Comparison of ENCODE assay signal across 12 cellular contexts in genomic region chr11:85132839-85133238, GRCh38.
DNase-seq lines count a peak whose midpoint lies in the region; TF ChIP-seq lines count a peak whose summit lies in the region.
"Had no signal": no experiment of that assay in that cellular context is flagged by ENCODE, and none has a peak within 500 bp of the region (broad histone marks: within the 10 kb centered on the region; RNA-seq: fewer than 3 reads in every experiment).

No MANE protein-coding gene starts in this region.

- H3K27ac ChIP-seq in HUES6 (ENCODE audit: low read depth, low read length): 0 out of 2 replicates have a peak overlapping the region, but pooled peaks have one; percentile 23
- H3K27ac ChIP-seq: parathyroid adenoma had no signal

- DNase-seq in astrocyte of the spinal cord (ENCODE audit: low read depth, low spot score) (peak; percentile 15), islet precursor cell (peak; percentile 53), skeletal muscle cell (ENCODE audit: low read depth) (no peak), GM13976 (ENCODE audit: low spot score) (no peak), T-helper 1 cell (no peak), DMS79 treated with DMSO at 0.1 percent for 48 hours (lab: John Stamatoyannopoulos, UW) (no peak)
- DNase-seq in stimulated activated CD4-positive, alpha-beta T cell treated with anti-CD3 and anti-CD28 coated beads, Interleukin-2, amount 100 ng/mL, for 48 hours: no peak
- DNase-seq: activated CD4-positive, alpha-beta T cell treated with anti-CD3 and anti-CD28 coated beads for 4 hours; left ventricle myocardium superior; NCI-H1105 treated with DMSO at 0.1 percent for 48 hours had no signal

- H3K27me3 ChIP-seq in HUES6 (ENCODE audit: control insufficient read depth, insufficient read depth, low read length): no peaks in the 10 kb centered on the region

- no peak overlapping the region for H3K9ac ChIP-seq in HUES6 (ENCODE audit: low read length)
- H3K9ac ChIP-seq: parathyroid adenoma had no signal

- H3K4me1 ChIP-seq in HUES6 (ENCODE audit: control insufficient read depth, insufficient read depth, low read length): peaks cover 16% of the 10 kb centered on the region
- H3K4me1 ChIP-seq: parathyroid adenoma had no signal

- no peaks in the 10 kb centered on the region for H3K9me3 ChIP-seq in HUES6 (ENCODE audit: control insufficient read depth, insufficient read depth, low read depth, low read length)

- TF ChIP-seq CTCF in astrocyte of the spinal cord (IDR thresholded peaks at IDR 0.05; ENCODE audit: low read depth, low read length): no peak
- no peak for TF ChIP-seq CTCF in GM13976 (IDR thresholded peaks at IDR 0.05; ENCODE audit: borderline replicate concordance, control extremely low read depth, extremely low read depth, insufficient read depth, missing control alignments)

- no peaks in the 10 kb centered on the region for H3K36me3 ChIP-seq in HUES6 (ENCODE audit: control insufficient read depth, insufficient read depth, low read length)

- H3K4me3 ChIP-seq in HUES6 (ENCODE audit: low read depth, low read length) (no peak overlapping the region), astrocyte of the spinal cord (ENCODE audit: low read depth, low read length) (peak overlapping the region; percentile 14), skeletal muscle cell (ENCODE audit: low read depth, low read length) (peak overlapping the region; percentile 14)

- in situ Hi-C loops in astrocyte of the spinal cord (cut with HindIII; ENCODE audit: low sequenced_read_pairs) (no loop called here), GM13976 (cut with MboI; ENCODE audit: low sequenced_read_pairs, unreplicated experiment) (no loop called here)

Comparison
In these comparisons a context has a peak if more than half of its experiments do, and no peak if none do; other contexts are left out.
1. DNase-seq: peak in astrocyte of the spinal cord (single experiment) and islet precursor cell (single experiment); none in skeletal muscle cell (single experiment), GM13976 (single experiment), T-helper 1 cell (0 of 5), stimulated activated CD4-positive, alpha-beta T cell treated with anti-CD3 and anti-CD28 coated beads, Interleukin-2, amount 100 ng/mL, for 48 hours (0 of 2) and DMS79 treated with DMSO at 0.1 percent for 48 hours (single experiment).